ENCODE assay signal across 22 cellular contexts in genomic region chr11:28040384-28040783, GRCh38.
A peak's percentile ranks its signal among the peaks of the same experiment; 100 is the strongest.
DNase-seq lines count a peak whose midpoint lies in the region; ATAC-seq and TF ChIP-seq lines count a peak whose summit lies in the region.
"Had no signal": no experiment of that assay in that cellular context is flagged by ENCODE, and none has a peak within 500 bp of the region (broad histone marks: within the 10 kb centered on the region; RNA-seq: fewer than 3 reads in every experiment).

No MANE protein-coding gene starts in this region.

- H3K4me1 ChIP-seq in Panc1 (ENCODE audit: control insufficient read depth, insufficient read depth, low read length) (peaks cover 3% of the 10 kb centered on the region; the same call in 1 of the 2 replicates), heart right ventricle (peaks cover 0 to 14% (median 0%) of the 10 kb centered on the region in 9 donors)
- H3K4me1 ChIP-seq: BE2C had no signal

- ATAC-seq in Panc1 (no peak), left colon (peak; percentile 99), heart right ventricle (no peak)
- ATAC-seq: GM12878 had no signal

- in situ Hi-C loops in Panc1 (cut with HindIII; ENCODE audit: low pct_unique_long_range_greater_than_20kb, low sequenced_read_pairs): no loop called here

- H3K27me3 ChIP-seq in Panc1 (ENCODE audit: control insufficient read depth, insufficient read depth, low read length) (no peaks in the 10 kb centered on the region), heart right ventricle (no peaks in the 10 kb centered on the region)
- H3K27me3 ChIP-seq: BE2C, BLaER1 had no signal

- intact Hi-C loops in Panc1 (cut with micrococcal nuclease; ENCODE audit: unreplicated experiment): no loop called here
- intact Hi-C loops in left colon (cut with DNase I, micrococcal nuclease): loop anchor here in 1 of 2 donors (10.0 kb wide), 1 partner anchor 64 kb away; the partner anchor contains the start of genes KIF18A and METTL15
- intact Hi-C loops in heart right ventricle (cut with DNase I): no loop called here

- H3K9me3 ChIP-seq in Panc1 (ENCODE audit: control insufficient read depth, insufficient read depth, low read depth, low read length) (no peaks in the 10 kb centered on the region), heart right ventricle (no peaks in the 10 kb centered on the region)
- H3K9me3 ChIP-seq: BE2C, BLaER1 had no signal

- WGBS in heart right ventricle, 2 donors: 84 to 89% methylated on average over 2 of the region's 2 CpGs

- BruUV-seq in Panc1 (replicated peaks; lab: Mats Ljungman, UMichigan): no TSS peak

- CTCF ChIA-PET in Panc1 (lab: Charles Lee): no interaction called here

- TF ChIP-seq CTCF in Panc1 (IDR thresholded peaks at IDR 0.05) (no peak), heart right ventricle (IDR thresholded peaks at IDR 0.05) (no peak)

- peak overlapping the region; percentile 48; the same call in 1 of the 2 replicates for H3K27ac ChIP-seq in Panc1 (ENCODE audit: low read length)
- H3K27ac ChIP-seq in heart right ventricle: no peak overlapping the region
- H3K27ac ChIP-seq: BLaER1 had no signal

- DNase-seq in Panc1 (ENCODE audit: low read depth, low spot score) (no peak), left colon (no peak), heart right ventricle (no peak)
- DNase-seq in stimulated activated CD4-positive, alpha-beta T cell treated with anti-CD3 and anti-CD28 coated beads, Interleukin-12 subunit alpha, Interleukin-12 subunit beta, amount 100 ng/mL, for 4 hours: no peak
- DNase-seq in effector CD8-positive, alpha-beta T cell (lab: John Stamatoyannopoulos, UW): no peak
- DNase-seq: 8988T; ACHN; BE2C; C1 segment of cervical spinal cord; CD4-positive, alpha-beta memory T cell; CD4-positive, CD25-positive, alpha-beta regulatory T cell; CD8-positive, alpha-beta memory T cell; COR-L47; DMS 273 treated with DMSO at 0.1 percent for 48 hours; DMS153; DMS53; DMS79; DND-41; EL; GDM1 had no signal

- H3K36me3 ChIP-seq in Panc1 (ENCODE audit: control insufficient read depth, insufficient read depth, low read length) (peaks cover 2% of the 10 kb centered on the region; the same call in 1 of the 2 replicates), heart right ventricle (no peaks in the 10 kb centered on the region)
- H3K36me3 ChIP-seq: BE2C had no signal

- H3K4me3 ChIP-seq in Panc1 (ENCODE audit: low read depth in 2 of 2, low read length in 2 of 2) (no peak overlapping the region), heart right ventricle (no peak overlapping the region)
- H3K4me3 ChIP-seq: BLaER1, GM12878 had no signal

- POLR2A ChIA-PET in Panc1 (lab: Charles Lee): no interaction called here
